In genomic region chr13:44637581-44637980, GRCh38 we compare ENCODE assay signal across 20 cellular contexts.
"Had no signal": no experiment of that assay in that cellular context is flagged by ENCODE, and none has a peak within 500 bp of the region (broad histone marks: within the 10 kb centered on the region; RNA-seq: fewer than 3 reads in every experiment).

No MANE protein-coding gene starts in this region.

- DNase-seq: stimulated activated CD4-positive, alpha-beta T cell treated with anti-CD3 and anti-CD28 coated beads, Interleukin-2, amount 100 ng/mL, for 48 hours; stimulated activated CD4-positive, alpha-beta T cell treated with anti-CD3 and anti-CD28 coated beads, Interleukin-4, amount 100 ng/mL, for 1 hour; stimulated activated CD4-positive, alpha-beta T cell treated with anti-CD3 and anti-CD28 coated beads, Interleukin-4, amount 100 ng/mL, for 24 hours; stimulated activated CD4-positive, alpha-beta T cell treated with anti-CD3 and anti-CD28 coated beads, Interleukin-4, amount 100 ng/mL, for 4 hours; stimulated activated CD8-positive, alpha-beta memory T cell treated with anti-CD3 and anti-CD28 coated beads, Interleukin-4, amount 100 ng/mL, for 48 hours; stimulated activated naive B cell treated with anti-CD40 and anti-IgM and Interleukin-4, amounts not matched to agents 10 μg/mL and 1 μg/mL and 100 μg/mL, for 72 hours; stimulated activated naive CD4-positive, alpha-beta T cell; stimulated activated naive CD4-positive, alpha-beta T cell treated with Interleukin-2 at 50 U/mL for 16 hours; stimulated activated naive CD8-positive, alpha-beta T cell treated with anti-CD3 and anti-CD28 coated beads, Interleukin-15, amount 100 ng/mL, for 72 hours; stimulated activated naive CD8-positive, alpha-beta T cell treated with anti-CD3 and anti-CD28 coated beads, Interleukin-15, Interleukin-2, amounts not matched to agents 100 U/mL and 50 U/mL, for 24 hours; stomach; substantia nigra; testis; thyroid gland; tibial artery; transverse colon; trophoblast cell; upper lobe of left lung; upper lobe of right lung; uterus had no signal
